9 cellular contexts compared by ENCODE assay signal in genomic region chr9:105500108-105500766, GRCh38. TPM values are rescaled to one million over a fixed set of nuclear protein-coding genes. Genes with fewer than 3 reads are reported as not detected.
DNase-seq lines count a peak whose midpoint lies in the region; ATAC-seq, FAIRE-seq and TF ChIP-seq lines count a peak whose summit lies in the region.
"Had no signal": no experiment of that assay in that cellular context is flagged by ENCODE, and none has a peak within 500 bp of the region (broad histone marks: within the 10 kb centered on the region; RNA-seq: fewer than 3 reads in every experiment).

No MANE protein-coding gene starts in this region.

- DNase-seq in medulla oblongata (ENCODE audit: extremely low spot score) (peak; percentile 34), HPDE6-E6E7 (ENCODE audit: extremely low spot score) (no peak), frontal cortex (ENCODE audit: low spot score in 2 of 2) (no peak), NCI-H774 (lab: John Stamatoyannopoulos, UW) (no peak), colonic mucosa (no peak)

- H3K36me3 Mint-ChIP-seq in IgD-negative memory B cell, result peaks cover 10% of the 10 kb centered on the region

- H3K27ac ChIP-seq in colonic mucosa, result no peak overlapping the region
- H3K27ac ChIP-seq: epithelial cell of prostate had no signal

- no peak overlapping the region for H3K4me3 ChIP-seq in colonic mucosa

- no peaks in the 10 kb centered on the region for H3K27me3 Mint-ChIP-seq in IgD-negative memory B cell

- no peaks in the 10 kb centered on the region for H3K4me1 ChIP-seq in colonic mucosa

- H3K27me3 ChIP-seq in colonic mucosa, result no peaks in the 10 kb centered on the region

- no peaks in the 10 kb centered on the region for H3K9me3 ChIP-seq in colonic mucosa

- no peaks in the 10 kb centered on the region for H3K9me3 Mint-ChIP-seq in IgD-negative memory B cell

- H3K27ac Mint-ChIP-seq in IgD-negative memory B cell, result peak overlapping the region in 2 of 3 donors; percentile 67 to 79

- no peak for TF ChIP-seq CTCF in colonic mucosa (IDR thresholded peaks at IDR 0.05)

- no peak overlapping the region for H3K9ac ChIP-seq in colonic mucosa (ENCODE audit: low read depth in 2 of 2, low read length in 2 of 2)

- H3K4me3 Mint-ChIP-seq in IgD-negative memory B cell, result peak overlapping the region in 2 of 4 donors; percentile 76 to 89

- no peaks in the 10 kb centered on the region for H3K36me3 ChIP-seq in colonic mucosa

- ATAC-seq in GM18868 (IDR thresholded peaks at IDR 0.05; ENCODE audit: unreplicated experiment), result peak; percentile 90
- ATAC-seq in HG02588 (IDR thresholded peaks at IDR 0.05; ENCODE audit: unreplicated experiment), result peak; percentile 84

- peaks cover 16 to 25% (median 17%) of the 10 kb centered on the region in 3 donors for H3K4me1 Mint-ChIP-seq in IgD-negative memory B cell

- intact Hi-C loops in colonic mucosa (cut with DNase I), result no loop called here

- FAIRE-seq in frontal cortex (lab: Jason Lieb, UNC), result no peak

RNA-seq across cellular contexts. Expression of gene FSD1L, which starts 52.4 kb away (rescaled TPM):
- polyA plus RNA-seq in IgD-negative memory B cell, result 4.6 TPM
- total RNA-seq in frontal cortex (138 TPM), colonic mucosa (1 to 10 TPM; 4.3 to 6.0 TPM)

RNA-seq across cellular contexts. Expression of gene FKTN, which starts 57.7 kb away (rescaled TPM):
- polyA plus RNA-seq in IgD-negative memory B cell, result 0.65 TPM
- 21.2 TPM for total RNA-seq in frontal cortex
- 10 to 100 TPM; 12.3 to 18.8 TPM for total RNA-seq in colonic mucosa

Comparison
In these comparisons a context has a peak if more than half of its experiments do, and no peak if none do; other contexts are left out.
1. RNA of gene FSD1L, which starts 52.4 kb away (total RNA-seq): 138 TPM in frontal cortex (single experiment); 4.3 to 6.0 TPM in colonic mucosa; every median in the first group is over 10 times any median in the second.